12 cellular contexts compared by ENCODE assay signal in the genomic region with DNA sequence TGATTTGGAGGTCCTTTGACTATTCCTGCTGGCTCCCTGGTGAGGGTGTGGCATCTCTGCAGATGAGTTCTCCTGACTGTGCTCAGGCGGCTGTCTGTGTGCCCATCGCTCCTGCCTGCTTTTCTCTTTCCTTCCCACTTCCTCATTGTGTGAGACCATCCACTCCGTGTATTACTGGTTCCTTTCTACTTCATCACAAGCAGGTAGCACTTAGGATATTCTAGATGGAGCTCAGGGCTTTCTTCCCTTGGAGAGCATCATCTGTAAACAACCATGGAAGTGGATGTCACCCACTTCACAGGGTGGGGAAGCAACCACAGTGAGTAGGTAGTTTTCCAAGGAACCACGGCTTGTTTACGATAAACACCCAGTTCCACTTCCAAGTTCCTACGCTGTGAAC. TPM values are rescaled to one million over a fixed set of nuclear protein-coding genes. Genes with fewer than 3 reads are reported as not detected.
DNase-seq lines count a peak whose midpoint lies in the region; ATAC-seq, FAIRE-seq and TF ChIP-seq lines count a peak whose summit lies in the region.
"Had no signal": no experiment of that assay in that cellular context is flagged by ENCODE, and none has a peak within 500 bp of the region (broad histone marks: within the 10 kb centered on the region; RNA-seq: fewer than 3 reads in every experiment).

No MANE protein-coding gene starts in this region.

- H3K27me3 ChIP-seq in small intestine (ENCODE audit: control insufficient read depth in 2 of 2, insufficient read depth in 2 of 2, low read length in 2 of 2): no peaks in the 10 kb centered on the region

- no peak for DNase-seq in stimulated activated naive CD8-positive, alpha-beta T cell treated with anti-CD3 and anti-CD28 coated beads, Interleukin-15, Interleukin-2, amounts not matched to agents 100 U/mL and 50 U/mL, for 24 hours
- DNase-seq in NB4 (ENCODE audit: low read depth) (peak; percentile 48), endothelial cell (ENCODE audit: low spot score) (no peak), NCI-H2196 treated with DMSO at 0.1 percent for 48 hours (lab: John Stamatoyannopoulos, UW; ENCODE audit: unreplicated experiment) (no peak), small intestine (no peak), DMS 273 treated with DMSO at 0.1 percent for 48 hours (lab: John Stamatoyannopoulos, UW) (no peak)
- no peak for DNase-seq in stimulated activated CD4-positive, alpha-beta T cell treated with anti-CD3 and anti-CD28 coated beads, Interleukin-12 subunit alpha, Interleukin-12 subunit beta, amount 100 ng/mL, for 4 hours
- DNase-seq: Caco-2; H7; NK-92 treated with Interleukin-12 subunit alpha and Interleukin-12 subunit beta, amount 100 ng/mL, for 24 hours; stimulated activated CD4-positive, alpha-beta T cell treated with anti-CD3 and anti-CD28 coated beads, Interleukin-1b, Interleukin-23, amount 100 ng/mL, for 48 hours had no signal

- FAIRE-seq in small intestine (lab: Jason Lieb, UNC): no peak

- no peaks in the 10 kb centered on the region for H3K9me3 Mint-ChIP-seq in stimulated activated naive CD8-positive, alpha-beta T cell treated with anti-CD3 and anti-CD28 coated beads, Interleukin-15, Interleukin-2, amounts not matched to agents 100 ng/mL and 50 ng/mL, for 24 hours
- H3K9me3 Mint-ChIP-seq in endothelial cell (ENCODE audit: unreplicated experiment): no peaks in the 10 kb centered on the region

- peaks cover 87% of the 10 kb centered on the region for H3K4me1 Mint-ChIP-seq in stimulated activated naive CD8-positive, alpha-beta T cell treated with anti-CD3 and anti-CD28 coated beads, Interleukin-15, Interleukin-2, amounts not matched to agents 100 ng/mL and 50 ng/mL, for 24 hours (ENCODE audit: low read depth)
- peaks cover 50% of the 10 kb centered on the region for H3K4me1 Mint-ChIP-seq in endothelial cell (ENCODE audit: unreplicated experiment)

- H3K27ac ChIP-seq in small intestine (ENCODE audit: low read depth in 1 of 2, low read length in 1 of 2): no peak overlapping the region

- no peaks in the 10 kb centered on the region for H3K9me3 ChIP-seq in small intestine (ENCODE audit: control insufficient read depth, low read depth)
- H3K9me3 ChIP-seq: Caco-2 had no signal

- peaks cover 20% of the 10 kb centered on the region for H3K36me3 Mint-ChIP-seq in stimulated activated naive CD8-positive, alpha-beta T cell treated with anti-CD3 and anti-CD28 coated beads, Interleukin-15, Interleukin-2, amounts not matched to agents 100 ng/mL and 50 ng/mL, for 24 hours (ENCODE audit: low read depth)
- peaks cover 20% of the 10 kb centered on the region for H3K36me3 Mint-ChIP-seq in endothelial cell (ENCODE audit: low read depth, unreplicated experiment)

- peaks cover 0 to 2% of the 10 kb centered on the region in 2 donors for H3K4me1 ChIP-seq in small intestine (ENCODE audit: control insufficient read depth in 2 of 2, insufficient read depth in 1 of 2, low read depth in 1 of 2, low read length in 1 of 2)

- no peaks in the 10 kb centered on the region for H3K27me3 Mint-ChIP-seq in stimulated activated naive CD8-positive, alpha-beta T cell treated with anti-CD3 and anti-CD28 coated beads, Interleukin-15, Interleukin-2, amounts not matched to agents 100 ng/mL and 50 ng/mL, for 24 hours
- H3K27me3 Mint-ChIP-seq in endothelial cell (ENCODE audit: unreplicated experiment): peaks cover 14% of the 10 kb centered on the region

- H3K36me3 ChIP-seq in small intestine (ENCODE audit: control insufficient read depth in 2 of 2, insufficient read depth in 2 of 2, low read length in 2 of 2): no peaks in the 10 kb centered on the region

- peak overlapping the region; percentile 27 for H3K4me3 Mint-ChIP-seq in stimulated activated naive CD8-positive, alpha-beta T cell treated with anti-CD3 and anti-CD28 coated beads, Interleukin-15, Interleukin-2, amounts not matched to agents 100 ng/mL and 50 ng/mL, for 24 hours
- no peak overlapping the region for H3K4me3 Mint-ChIP-seq in endothelial cell (ENCODE audit: unreplicated experiment)

- ATAC-seq in stimulated activated naive CD8-positive, alpha-beta T cell treated with anti-CD3 and anti-CD28 coated beads, Interleukin-15, Interleukin-2, amounts not matched to agents 100 U/mL and 50 U/mL, for 24 hours: no peak

- TF ChIP-seq POLR2A in NB4 (IDR thresholded peaks at IDR 0.05; ENCODE audit: extremely low read depth, insufficient read length): no peak

- H3K27ac Mint-ChIP-seq in stimulated activated naive CD8-positive, alpha-beta T cell treated with anti-CD3 and anti-CD28 coated beads, Interleukin-15, Interleukin-2, amounts not matched to agents 100 ng/mL and 50 ng/mL, for 24 hours: peak overlapping the region; percentile 68
- peak overlapping the region; percentile 53 for H3K27ac Mint-ChIP-seq in endothelial cell (ENCODE audit: unreplicated experiment)

- H3K4me3 ChIP-seq in NB4 (ENCODE audit: low read depth, low read length): no peak overlapping the region
- no peak overlapping the region for H3K4me3 ChIP-seq in small intestine (ENCODE audit: low read depth in 1 of 2, low read length in 2 of 2)

- 70 to 72% (median 71%) methylated on average over 6 of the region's 6 CpGs for WGBS in small intestine, 3 donors

- TF ChIP-seq CTCF in NB4 (IDR thresholded peaks at IDR 0.05; ENCODE audit: low read depth, low read length): no peak
- TF ChIP-seq CTCF in endothelial cell (IDR thresholded peaks at IDR 0.05; ENCODE audit: unreplicated experiment): no peak

RNA-seq across cellular contexts. Expression of gene DNAJB6, which starts 15.7 kb away (rescaled TPM):
- total RNA-seq in endothelial cell (ENCODE audit: unreplicated experiment): 155 TPM
- 10 to 100 TPM; 61.7 to 72.0 (median 61.9) TPM for polyA plus RNA-seq in small intestine
